21 cellular contexts compared by ENCODE assay signal in the genomic region with DNA sequence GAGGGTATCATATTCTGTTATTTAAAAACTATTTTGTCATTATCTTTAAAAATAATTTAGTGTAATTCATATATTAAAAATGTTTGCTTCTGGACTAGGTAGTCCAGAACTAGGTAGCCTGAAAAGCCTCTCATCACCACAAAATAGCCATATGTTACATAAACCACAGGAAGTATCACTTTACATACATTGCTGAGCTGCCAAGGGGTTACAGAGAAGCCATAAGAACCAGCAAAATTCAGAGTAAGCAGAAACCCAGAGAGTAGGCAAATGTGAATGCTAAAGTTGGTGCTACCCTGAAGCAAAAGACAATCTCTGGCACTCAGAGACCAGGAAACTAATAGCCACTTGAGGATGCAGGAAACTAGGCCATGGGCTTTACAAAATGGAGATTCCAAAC.
DNase-seq lines count a peak whose midpoint lies in the region; ATAC-seq and TF ChIP-seq lines count a peak whose summit lies in the region.
"Had no signal": no experiment of that assay in that cellular context is flagged by ENCODE, and none has a peak within 500 bp of the region (broad histone marks: within the 10 kb centered on the region; RNA-seq: fewer than 3 reads in every experiment).

No MANE protein-coding gene starts in this region.

- no peak overlapping the region for H3K9ac ChIP-seq in IMR-90 (ENCODE audit: low read depth, low read length)

- H3K27me3 Mint-ChIP-seq in immature natural killer cell (ENCODE audit: low read depth in 3 of 3) = peaks cover 2 to 12% (median 2%) of the 10 kb centered on the region in 3 donors

- POLR2A ChIA-PET in IMR-90 (lab: Charles Lee; ENCODE audit: unreplicated experiment) = no interaction called here

- H3K4ac ChIP-seq in IMR-90 (ENCODE audit: low read depth, low read length) = no peak overlapping the region

- no peak overlapping the region for H3K18ac ChIP-seq in IMR-90 (ENCODE audit: low read depth, low read length)

- dilution Hi-C loops in IMR-90 (cut with HindIII; ENCODE audit: low sequenced_read_pairs, unreplicated experiment) = no loop called here

- in situ Hi-C loops in IMR-90 (cut with MboI; ENCODE audit: low sequenced_read_pairs) = no loop called here

- H4K5ac ChIP-seq in IMR-90 (ENCODE audit: low read depth, low read length) = no peak overlapping the region

- no peak overlapping the region for H3K4me2 ChIP-seq in IMR-90 (ENCODE audit: low read depth, low read length)

- CTCF ChIA-PET in IMR-90 (lab: Yijun Ruan, JAX) = no interaction called here

- H3K4me1 ChIP-seq in IMR-90 (ENCODE audit: control insufficient read depth, insufficient read depth, low read length) (no peaks in the 10 kb centered on the region), right atrium auricular region (no peaks in the 10 kb centered on the region)
- H3K4me1 ChIP-seq: vagina had no signal

- no peak for TF ChIP-seq POLR2A in IMR-90 (IDR thresholded peaks at IDR 0.05; ENCODE audit: low read depth, low read length)

- peak overlapping the region in 2 of 5 donors; percentile 17 to 39 for H3K4me3 Mint-ChIP-seq in immature natural killer cell
- H3K4me3 Mint-ChIP-seq: activated CD4-positive, alpha-beta T cell treated with anti-CD3 and anti-CD28 coated beads for 36 hours; stimulated activated naive B cell treated with anti-CD40 and anti-IgM and Interleukin-4, amounts not matched to agents 10 μg/mL and 1 μg/mL and 100 μg/mL, for 72 hours had no signal

- intact Hi-C loops in IMR-90 (cut with micrococcal nuclease) = no loop called here

- no peak overlapping the region for H2BK20ac ChIP-seq in IMR-90 (ENCODE audit: low read depth, low read length)

- H3K9me3 ChIP-seq in IMR-90 (ENCODE audit: control insufficient read depth, insufficient read depth, low read length) (no peaks in the 10 kb centered on the region), right atrium auricular region (peaks cover 0 to 8% of the 10 kb centered on the region in 2 donors)
- H3K9me3 ChIP-seq: vagina had no signal

- H2BK15ac ChIP-seq in IMR-90 (ENCODE audit: low read depth, low read length) = no peak overlapping the region

- H3K4me1 Mint-ChIP-seq in immature natural killer cell = peaks cover 21 to 24% of the 10 kb centered on the region in 2 donors
- H3K4me1 Mint-ChIP-seq: activated CD4-positive, alpha-beta T cell treated with anti-CD3 and anti-CD28 coated beads for 36 hours; stimulated activated naive B cell treated with anti-CD40 and anti-IgM and Interleukin-4, amounts not matched to agents 10 μg/mL and 1 μg/mL and 100 μg/mL, for 72 hours had no signal

- no peak overlapping the region for H4K91ac ChIP-seq in IMR-90 (ENCODE audit: insufficient read depth, low read depth, low read length)

- H3K56ac ChIP-seq in IMR-90 (ENCODE audit: extremely low read depth, insufficient read depth, low read length) = no peak overlapping the region

- H3K79me1 ChIP-seq in IMR-90 (ENCODE audit: low read depth in 1 of 2, low read length in 2 of 2) = no peaks in the 10 kb centered on the region

- no peak overlapping the region for H2AK5ac ChIP-seq in IMR-90 (ENCODE audit: low read depth, low read length)

- H4K8ac ChIP-seq in IMR-90 (ENCODE audit: low read depth in 2 of 2, low read length in 2 of 2) = no peak overlapping the region

- peak overlapping the region in 4 of 6 donors; percentile 24 to 60 (median 46) for H3K27ac Mint-ChIP-seq in immature natural killer cell
- H3K27ac Mint-ChIP-seq: activated CD4-positive, alpha-beta T cell treated with anti-CD3 and anti-CD28 coated beads for 36 hours; stimulated activated naive B cell treated with anti-CD40 and anti-IgM and Interleukin-4, amounts not matched to agents 10 μg/mL and 1 μg/mL and 100 μg/mL, for 72 hours had no signal

- no peaks in the 10 kb centered on the region for H4K20me1 ChIP-seq in IMR-90 (ENCODE audit: insufficient read depth, low read length)

- H2BK5ac ChIP-seq in IMR-90 (ENCODE audit: low read depth, low read length, poor library complexity, severe bottlenecking) = no peak overlapping the region

- no peak overlapping the region for H3K14ac ChIP-seq in IMR-90 (replicated peaks; ENCODE audit: low read depth, low read length)

- H3K23ac ChIP-seq in IMR-90 (ENCODE audit: low read depth, low read length) = no peak overlapping the region

- peaks cover 0 to 8% (median 0%) of the 10 kb centered on the region in 3 donors for H3K36me3 Mint-ChIP-seq in immature natural killer cell
- H3K36me3 Mint-ChIP-seq: stimulated activated naive B cell treated with anti-CD40 and anti-IgM and Interleukin-4, amounts not matched to agents 10 μg/mL and 1 μg/mL and 100 μg/mL, for 72 hours had no signal

- no peak overlapping the region for H2AFZ ChIP-seq in IMR-90 (replicated peaks; ENCODE audit: low read length, poor library complexity)

- no peak overlapping the region for H3K4me3 ChIP-seq in IMR-90 (ENCODE audit: insufficient read depth, low read depth, low read length)
- H3K4me3 ChIP-seq in right atrium auricular region = no peak overlapping the region
- H3K4me3 ChIP-seq: skin epidermis, vagina had no signal

- peak; percentile 12 for DNase-seq in DMS79 (lab: John Stamatoyannopoulos, UW)
- DNase-seq in IMR-90 = peak; percentile 3
- DNase-seq in NCI-H2196 treated with DMSO at 0.1 percent for 48 hours (lab: John Stamatoyannopoulos, UW; ENCODE audit: unreplicated experiment) = peak; percentile 66
- peak; percentile 2 to 23 (median 17) for DNase-seq in immature natural killer cell
- no peak for DNase-seq in occipital lobe (lab: John Stamatoyannopoulos, UW)
- no peak for DNase-seq in right atrium auricular region (ENCODE audit: low spot score)
- DNase-seq: activated CD4-positive, alpha-beta T cell treated with anti-CD3 and anti-CD28 coated beads for 36 hours; activated naive CD4-positive, alpha-beta T cell treated with anti-CD3 and anti-CD28 coated beads, Interleukin-2, amount 50 U/mL, for 16 hours; brain microvascular endothelial cell; C1 segment of cervical spinal cord; effector CD4-positive, alpha-beta T cell; GDM1; hippocampal formation; NCI-H1417; NK-92 treated with Interleukin-12 subunit alpha and Interleukin-12 subunit beta, amount 100 ng/mL, for 24 hours; Right ventricle myocardium superior; stimulated activated naive B cell treated with anti-CD40 and anti-IgM and Interleukin-4, amounts not matched to agents 10 μg/mL and 1 μg/mL and 100 μg/mL, for 72 hours had no signal

- H3K36me3 ChIP-seq in IMR-90 (ENCODE audit: control insufficient read depth, insufficient read depth, low read length) = no peaks in the 10 kb centered on the region
- H3K36me3 ChIP-seq in right atrium auricular region = no peaks in the 10 kb centered on the region
- H3K36me3 ChIP-seq: brain microvascular endothelial cell, vagina had no signal

- TF ChIP-seq CTCF in IMR-90 (conservative IDR thresholded peaks at IDR 0.05; ENCODE audit: low read depth, low read length) = no peak
- TF ChIP-seq CTCF in right atrium auricular region (IDR thresholded peaks at IDR 0.05) = no peak

- TF ChIP-seq RAD21 in IMR-90 (IDR thresholded peaks at IDR 0.05; ENCODE audit: low read length) = no peak

- no peaks in the 10 kb centered on the region for H3K9me1 ChIP-seq in IMR-90 (ENCODE audit: insufficient read depth, low read length)

- no peak overlapping the region for H2AK9ac ChIP-seq in IMR-90 (replicated peaks; ENCODE audit: low read depth, low read length, poor library complexity)

- H3K27me3 ChIP-seq in IMR-90 (ENCODE audit: control insufficient read depth, insufficient read depth, low read length) (no peaks in the 10 kb centered on the region), right atrium auricular region (no peaks in the 10 kb centered on the region)
- H3K27me3 ChIP-seq: brain microvascular endothelial cell, vagina had no signal

- H2BK120ac ChIP-seq in IMR-90 (ENCODE audit: low read depth, low read length) = no peak overlapping the region

- H3K9me3 Mint-ChIP-seq in immature natural killer cell = no peaks in the 10 kb centered on the region
- H3K9me3 Mint-ChIP-seq: stimulated activated naive B cell treated with anti-CD40 and anti-IgM and Interleukin-4, amounts not matched to agents 10 μg/mL and 1 μg/mL and 100 μg/mL, for 72 hours had no signal

- H3K27ac ChIP-seq in IMR-90 (ENCODE audit: insufficient read depth, low read length) (no peak overlapping the region), right atrium auricular region (no peak overlapping the region)
- H3K27ac ChIP-seq: brain microvascular endothelial cell, skin epidermis, vagina had no signal

- no TSS peak for BruUV-seq in IMR-90 (replicated peaks; lab: Mats Ljungman, UMichigan)

- ATAC-seq in IMR-90 (ENCODE audit: low read depth) = no peak
- no peak for ATAC-seq in HG02885 (IDR thresholded peaks at IDR 0.05; ENCODE audit: poor library complexity, unreplicated experiment)
- ATAC-seq: activated CD4-positive, alpha-beta T cell treated with anti-CD3 and anti-CD28 coated beads for 36 hours; left lobe of liver; stimulated activated naive B cell treated with anti-CD40 and anti-IgM and Interleukin-4, amounts not matched to agents 10 μg/mL and 1 μg/mL and 100 μg/mL, for 72 hours had no signal

TF ChIP-seq in IMR-90, 13 proteins besides CTCF, POLR2A, EP300 and RAD21:
- TF ChIP-seq SMC3 (IDR thresholded peaks at IDR 0.05; ENCODE audit: low read depth, low read length) (no peak), MXI1 (IDR thresholded peaks at IDR 0.05; ENCODE audit: borderline replicate concordance, low read depth, low read length) (no peak)

Comparison
In these comparisons a context has a peak if more than half of its experiments do, and no peak if none do; other contexts are left out.
1. DNase-seq: peak in DMS79 (single experiment), IMR-90 (single experiment), NCI-H2196 treated with DMSO at 0.1 percent for 48 hours (single experiment) and immature natural killer cell (3 of 3); none in occipital lobe (single experiment) and right atrium auricular region (single experiment).